Comparison of ENCODE assay signal across 27 cellular contexts in genomic region chrY:8781184-8781890, GRCh38.
"Had no signal": no experiment of that assay in that cellular context is flagged by ENCODE, and none has a peak within 500 bp of the region (broad histone marks: within the 10 kb centered on the region; RNA-seq: fewer than 3 reads in every experiment).

No MANE protein-coding gene starts in this region.

- H3K4me3 Mint-ChIP-seq: effector memory CD8-positive, alpha-beta T cell; immature natural killer cell; mesothelial cell of epicardium; naive thymus-derived CD4-positive, alpha-beta T cell; nephron progenitor cell; stimulated activated naive CD8-positive, alpha-beta T cell treated with anti-CD3 and anti-CD28 coated beads, Interleukin-15, amount 100 ng/mL, for 72 hours had no signal

- H3K27ac Mint-ChIP-seq: effector memory CD8-positive, alpha-beta T cell; immature natural killer cell; mesothelial cell of epicardium; naive thymus-derived CD4-positive, alpha-beta T cell; nephron progenitor cell; stimulated activated naive CD8-positive, alpha-beta T cell treated with anti-CD3 and anti-CD28 coated beads, Interleukin-15, amount 100 ng/mL, for 72 hours had no signal

- H3K9me3 ChIP-seq: esophagus squamous epithelium, prostate gland, suprapubic skin, transverse colon, vagina had no signal

- H3K36me3 Mint-ChIP-seq: immature natural killer cell; mesothelial cell of epicardium; naive thymus-derived CD4-positive, alpha-beta T cell had no signal

- H3K4me1 ChIP-seq: esophagus squamous epithelium, prostate gland, suprapubic skin, transverse colon, vagina had no signal

- ATAC-seq: effector memory CD8-positive, alpha-beta T cell; naive thymus-derived CD4-positive, alpha-beta T cell; right cardiac atrium; stimulated activated naive CD8-positive, alpha-beta T cell treated with anti-CD3 and anti-CD28 coated beads, Interleukin-15, amount 100 ng/mL, for 72 hours had no signal

- DNase-seq: dermis blood vessel endothelial cell; effector memory CD8-positive, alpha-beta T cell; esophagus squamous epithelium; foreskin melanocyte; hypothalamus; immature natural killer cell; islet precursor cell; kidney glomerular epithelial cell; mesenchymal stem cell; naive thymus-derived CD4-positive, alpha-beta T cell; nephron progenitor cell; nucleus accumbens; right cardiac atrium; stimulated activated CD4-positive, alpha-beta T cell treated with anti-CD3 and anti-CD28 coated beads, Interleukin-12 subunit alpha, Interleukin-12 subunit beta, amount 100 ng/mL, for 4 hours; stimulated activated CD4-positive, alpha-beta T cell treated with anti-CD3 and anti-CD28 coated beads, Interleukin-1b, Interleukin-23, amount 100 ng/mL, for 48 hours; stimulated activated CD4-positive, alpha-beta T cell treated with anti-CD3 and anti-CD28 coated beads, Interleukin-4, amount 100 ng/mL, for 1 hour; stimulated activated CD8-positive, alpha-beta memory T cell treated with anti-CD3 and anti-CD28 coated beads, Interleukin-4, amount 100 ng/mL, for 48 hours; stimulated activated naive CD4-positive, alpha-beta T cell; stimulated activated naive CD8-positive, alpha-beta T cell treated with anti-CD3 and anti-CD28 coated beads, Interleukin-15, amount 100 ng/mL, for 72 hours; transverse colon had no signal

- H3K4me1 Mint-ChIP-seq: immature natural killer cell; mesothelial cell of epicardium; naive thymus-derived CD4-positive, alpha-beta T cell; nephron progenitor cell; stimulated activated naive CD8-positive, alpha-beta T cell treated with anti-CD3 and anti-CD28 coated beads, Interleukin-15, amount 100 ng/mL, for 72 hours had no signal

- H3K27ac ChIP-seq: coronary artery, esophagus squamous epithelium, prostate gland, suprapubic skin, vagina had no signal

- H3K36me3 ChIP-seq: esophagus squamous epithelium, prostate gland, suprapubic skin, transverse colon, vagina had no signal

- H3K4me3 ChIP-seq: coronary artery, esophagus squamous epithelium, prostate gland, smooth muscle cell, suprapubic skin, transverse colon, vagina had no signal

- H3K4me2 ChIP-seq: smooth muscle cell had no signal

- H3K27me3 ChIP-seq: esophagus squamous epithelium, suprapubic skin, transverse colon, vagina had no signal

- FAIRE-seq: endometrium had no signal

- H3K9me3 Mint-ChIP-seq: immature natural killer cell; mesothelial cell of epicardium; nephron progenitor cell; stimulated activated naive CD8-positive, alpha-beta T cell treated with anti-CD3 and anti-CD28 coated beads, Interleukin-15, amount 100 ng/mL, for 72 hours had no signal

- H3K27me3 Mint-ChIP-seq: effector memory CD8-positive, alpha-beta T cell; naive thymus-derived CD4-positive, alpha-beta T cell had no signal
